ENCODE assay signal across 14 cellular contexts in the genomic region with DNA sequence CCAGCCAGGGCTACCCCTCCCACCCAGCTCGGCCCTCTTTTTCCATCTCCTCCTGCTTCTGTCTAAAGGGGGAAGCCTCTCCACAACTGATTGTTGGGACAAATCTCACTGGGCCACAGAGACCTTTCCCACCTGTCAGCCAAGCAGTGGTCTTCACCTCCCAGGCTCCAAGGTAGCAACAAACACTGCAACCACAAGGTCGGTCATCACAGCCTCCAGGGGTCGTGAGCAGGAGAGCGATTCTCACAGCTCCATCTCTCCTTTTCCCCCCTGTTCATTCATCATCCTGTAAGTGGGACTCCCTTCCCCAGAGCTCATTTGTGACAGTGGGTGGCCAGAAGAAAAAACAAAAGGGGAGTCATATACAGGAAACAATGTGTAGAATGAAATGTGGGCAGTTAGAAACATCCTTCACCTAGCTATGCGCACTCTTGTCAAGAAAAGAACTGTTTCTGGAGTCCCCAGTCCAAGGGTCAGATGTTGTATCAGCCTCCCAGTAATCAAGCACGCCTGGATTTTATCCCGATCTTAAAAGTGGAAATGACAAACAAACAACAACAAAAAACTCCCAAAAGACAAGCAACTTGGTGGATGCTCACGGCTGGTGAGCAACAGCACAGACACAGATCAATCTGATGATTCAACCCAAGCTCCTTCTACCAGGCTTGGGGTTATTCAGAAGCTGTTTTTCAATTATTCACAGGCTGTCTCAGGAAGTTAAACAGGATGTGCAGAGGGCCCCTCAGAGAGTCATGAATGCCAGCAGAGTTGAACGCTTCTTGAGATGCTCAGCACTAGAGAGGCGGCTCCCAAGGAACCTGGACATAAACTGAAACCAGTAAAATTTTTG. TPM values are rescaled to one million over a fixed set of nuclear protein-coding genes. Genes with fewer than 3 reads are reported as not detected.
A peak's percentile ranks its signal among the peaks of the same experiment; 100 is the strongest.
DNase-seq lines count a peak whose midpoint lies in the region; ATAC-seq and TF ChIP-seq lines count a peak whose summit lies in the region.
"Had no signal": no experiment of that assay in that cellular context is flagged by ENCODE, and none has a peak within 500 bp of the region (broad histone marks: within the 10 kb centered on the region; RNA-seq: fewer than 3 reads in every experiment).

No MANE protein-coding gene starts in this region.

- intact Hi-C loops in CD4-positive, alpha-beta T cell (cut with DNase I, micrococcal nuclease), result no loop called here
- intact Hi-C loops in OCI-LY7 (cut with micrococcal nuclease; ENCODE audit: unreplicated experiment) (no loop called here), ovary (cut with DNase I) (no loop called here)

- no peaks in the 10 kb centered on the region for H3K27me3 Mint-ChIP-seq in CD4-positive, alpha-beta T cell
- H3K27me3 Mint-ChIP-seq in activated T-cell treated with anti-CD3 and anti-CD28 coated beads, Interleukin-2, amount 50 U/mL, for 4 hours (ENCODE audit: low read depth), result peaks cover 6% of the 10 kb centered on the region
- peaks cover 24% of the 10 kb centered on the region for H3K27me3 Mint-ChIP-seq in H9 (ENCODE audit: low read depth)

- peak; percentile 95 for ATAC-seq in CD4-positive, alpha-beta T cell (ENCODE audit: poor library complexity)
- peak; percentile 96 to 98 for ATAC-seq in activated T-cell treated with anti-CD3 and anti-CD28 coated beads, Interleukin-2, amount 50 U/mL, for 4 hours

- H3K4me2 ChIP-seq in OCI-LY7 (ENCODE audit: low read length) (peak overlapping the region; percentile 17), mesenchymal stem cell (ENCODE audit: low read length, poor library complexity, severe bottlenecking) (no peak overlapping the region), H9 (ENCODE audit: insufficient read depth, insufficient read length, low read length) (no peak overlapping the region)
- H3K4me2 ChIP-seq: hepatocyte had no signal

- H2BK120ac ChIP-seq in mesenchymal stem cell (ENCODE audit: low read depth, low read length) (no peak overlapping the region), H9 (ENCODE audit: low read depth, low read length, poor library complexity, severe bottlenecking) (no peak overlapping the region)

- no peak overlapping the region for H4K5ac ChIP-seq in H9 (ENCODE audit: insufficient read length, low read depth, low read length)

- no peak overlapping the region for H3K56ac ChIP-seq in H9 (ENCODE audit: insufficient read length, low read depth, low read length)

- no peak for TF ChIP-seq POLR2A in ovary (IDR thresholded peaks at IDR 0.05)

- H2BK12ac ChIP-seq in mesenchymal stem cell (ENCODE audit: low read length in 2 of 2) (no peak overlapping the region), H9 (ENCODE audit: insufficient read length, low read depth, low read length) (no peak overlapping the region)

- H3K4me3 Mint-ChIP-seq in CD4-positive, alpha-beta T cell, result peak overlapping the region; percentile 78
- peak overlapping the region; percentile 35 for H3K4me3 Mint-ChIP-seq in activated T-cell treated with anti-CD3 and anti-CD28 coated beads, Interleukin-2, amount 50 U/mL, for 4 hours
- H3K4me3 Mint-ChIP-seq in H9, result no peak overlapping the region
- H3K4me3 Mint-ChIP-seq: mesothelial cell of epicardium had no signal

- no TSS peak for BruUV-seq in OCI-LY7 (replicated peaks; lab: Mats Ljungman, UMichigan)

- H3K79me2 ChIP-seq in OCI-LY7 (ENCODE audit: insufficient read depth, low read depth, low read length) (no peaks in the 10 kb centered on the region), H9 (ENCODE audit: insufficient read depth, low read length) (no peaks in the 10 kb centered on the region)
- H3K79me2 ChIP-seq: hepatocyte had no signal

- no peaks in the 10 kb centered on the region for H3K9me3 Mint-ChIP-seq in CD4-positive, alpha-beta T cell
- H3K9me3 Mint-ChIP-seq in activated T-cell treated with anti-CD3 and anti-CD28 coated beads, Interleukin-2, amount 50 U/mL, for 4 hours, result no peaks in the 10 kb centered on the region
- H3K9me3 Mint-ChIP-seq in H9, result no peaks in the 10 kb centered on the region
- H3K9me3 Mint-ChIP-seq: mesothelial cell of epicardium had no signal

- H3K14ac ChIP-seq in mesenchymal stem cell (ENCODE audit: low read length in 2 of 2) (no peak overlapping the region), H9 (ENCODE audit: insufficient read depth, low read length) (no peak overlapping the region)

- H3K23me2 ChIP-seq in H9 (ENCODE audit: insufficient read length, low read depth, low read length, poor library complexity, severe bottlenecking), result no peaks in the 10 kb centered on the region

- H3K36me3 ChIP-seq in OCI-LY7 (ENCODE audit: insufficient read depth, low read length) (no peaks in the 10 kb centered on the region), mesenchymal stem cell (ENCODE audit: control insufficient read depth in 1 of 2, insufficient read depth in 2 of 2, low read depth in 1 of 2, low read length in 2 of 2) (no peaks in the 10 kb centered on the region), ovary (no peaks in the 10 kb centered on the region)
- H3K36me3 ChIP-seq: BE2C had no signal

- TF ChIP-seq CTCF in CD4-positive, alpha-beta T cell (IDR thresholded peaks at IDR 0.05), result no peak
- TF ChIP-seq CTCF in OCI-LY7 (conservative IDR thresholded peaks at IDR 0.05; ENCODE audit: low read length), result no peak
- TF ChIP-seq CTCF in H9 (conservative IDR thresholded peaks at IDR 0.05), result no peak
- TF ChIP-seq CTCF in ovary (IDR thresholded peaks at IDR 0.05), result no peak

- H2AK5ac ChIP-seq in mesenchymal stem cell (ENCODE audit: low read length, severe bottlenecking) (no peak overlapping the region), H9 (ENCODE audit: insufficient read length, low read length) (no peak overlapping the region)

- H3K27ac ChIP-seq in CD4-positive, alpha-beta T cell (ENCODE audit: low read depth, low read length), result peak overlapping the region; percentile 46
- H3K27ac ChIP-seq in OCI-LY7 (ENCODE audit: low read depth, low read length, poor library complexity, severe bottlenecking) (no peak overlapping the region), mesenchymal stem cell (ENCODE audit: low read length, poor library complexity, severe bottlenecking) (no peak overlapping the region), H9 (ENCODE audit: insufficient read length, low read depth, low read length) (no peak overlapping the region), ovary (no peak overlapping the region)
- H3K27ac ChIP-seq: dorsolateral prefrontal cortex, hepatocyte had no signal

- H3K4me1 Mint-ChIP-seq in CD4-positive, alpha-beta T cell (ENCODE audit: low read depth), result peaks cover 37% of the 10 kb centered on the region
- H3K4me1 Mint-ChIP-seq in activated T-cell treated with anti-CD3 and anti-CD28 coated beads, Interleukin-2, amount 50 U/mL, for 4 hours (ENCODE audit: low read depth), result peaks cover 38% of the 10 kb centered on the region
- peaks cover 16 to 28% of the 10 kb centered on the region in 2 experiments for H3K4me1 Mint-ChIP-seq in H9

- H3K27ac Mint-ChIP-seq in CD4-positive, alpha-beta T cell, result peak overlapping the region; percentile 94
- H3K27ac Mint-ChIP-seq in H9, result no peak overlapping the region; a peak in 1 of 7 replicates
- H3K27ac Mint-ChIP-seq: mesothelial cell of epicardium had no signal

- no peak overlapping the region for H2BK15ac ChIP-seq in mesenchymal stem cell (ENCODE audit: low read depth, poor library complexity, severe bottlenecking)
- no peak overlapping the region for H2BK15ac ChIP-seq in H9 (ENCODE audit: low read depth, low read length)

- H3K18ac ChIP-seq in mesenchymal stem cell (ENCODE audit: low read depth in 1 of 2, low read length in 2 of 2) (no peak overlapping the region), H9 (ENCODE audit: insufficient read length, low read depth, low read length) (no peak overlapping the region)

- H4K20me1 ChIP-seq in OCI-LY7 (ENCODE audit: insufficient read depth, low read length) (no peaks in the 10 kb centered on the region), H9 (ENCODE audit: control insufficient read depth, insufficient read depth, insufficient read length) (no peaks in the 10 kb centered on the region)

- POLR2A ChIA-PET in CD4-positive, alpha-beta T cell (lab: Charles Lee), result interaction anchor here (1.0 to 2.0 kb wide), 12 partner anchors 9 to 172 kb away, joined by 3 to 22 read pairs (median 4); no protein-coding TSS in a partner anchor
- POLR2A ChIA-PET in OCI-LY7 (lab: Charles Lee), result interaction anchor here (0.5 kb wide), 1 partner anchor 1520 kb away, joined by 3 read pairs; no protein-coding TSS in a partner anchor

- DNase-seq in CD4-positive, alpha-beta T cell, result peak in 8 of 10 experiments; percentile 7 to 52 (median 32)
- peak; percentile 45 for DNase-seq in OCI-LY7 (ENCODE audit: low spot score)
- peak; percentile 17 for DNase-seq in activated T-cell treated with anti-CD3 and anti-CD28 coated beads, Interleukin-2, amount 50 U/mL, for 4 hours
- peak; percentile 18 for DNase-seq in mesenchymal stem cell
- DNase-seq in H9, result no peak
- DNase-seq in ovary, result no peak
- DNase-seq in glomerular visceral epithelial cell (ENCODE audit: extremely low spot score), result no peak
- DNase-seq in iPS-NIHi7 (ENCODE audit: extremely low spot score), result no peak
- DNase-seq: BE2C, dorsolateral prefrontal cortex, NCI-H2081, SHP77 had no signal

- H4K8ac ChIP-seq in mesenchymal stem cell (ENCODE audit: low read length) (no peak overlapping the region), H9 (replicated peaks; ENCODE audit: insufficient read length, low read depth, low read length) (no peak overlapping the region)

- H2BK5ac ChIP-seq in mesenchymal stem cell (ENCODE audit: low read depth, low read length, poor library complexity, severe bottlenecking) (no peak overlapping the region), H9 (ENCODE audit: insufficient read length, low read length) (no peak overlapping the region)

- no peaks in the 10 kb centered on the region for H3K9me2 ChIP-seq in OCI-LY7 (ENCODE audit: insufficient read depth, low read length)

- H3K9ac ChIP-seq in mesenchymal stem cell (ENCODE audit: low read length) (no peak overlapping the region), H9 (ENCODE audit: extremely low read depth, insufficient read length, low read length) (no peak overlapping the region)

- H3K36me3 Mint-ChIP-seq in CD4-positive, alpha-beta T cell (ENCODE audit: low read depth), result no peaks in the 10 kb centered on the region
- H3K36me3 Mint-ChIP-seq in activated T-cell treated with anti-CD3 and anti-CD28 coated beads, Interleukin-2, amount 50 U/mL, for 4 hours (ENCODE audit: insufficient read depth), result no peaks in the 10 kb centered on the region
- H3K36me3 Mint-ChIP-seq in H9 (ENCODE audit: insufficient read depth in 1 of 3, low read depth in 3 of 3), result no peaks in the 10 kb centered on the region
- H3K36me3 Mint-ChIP-seq: mesothelial cell of epicardium had no signal

- H3K23ac ChIP-seq in mesenchymal stem cell (ENCODE audit: low read length in 2 of 2), result no peak overlapping the region
- no peak overlapping the region for H3K23ac ChIP-seq in H9 (ENCODE audit: insufficient read length, low read depth, low read length)

- no peak overlapping the region for H3T11ph ChIP-seq in H9 (ENCODE audit: low read length)

- H3K27me3 ChIP-seq in CD4-positive, alpha-beta T cell (ENCODE audit: control insufficient read depth, insufficient read depth, low read length), result no peaks in the 10 kb centered on the region
- H3K27me3 ChIP-seq in mesenchymal stem cell (ENCODE audit: control insufficient read depth in 1 of 2, insufficient read depth in 1 of 2, low read length in 2 of 2), result peaks cover 12 to 54% of the 10 kb centered on the region in 2 experiments
- no peaks in the 10 kb centered on the region for H3K27me3 ChIP-seq in H9 (ENCODE audit: insufficient read depth, low read length)
- H3K27me3 ChIP-seq in ovary, result no peaks in the 10 kb centered on the region
- H3K27me3 ChIP-seq: BE2C had no signal

- H2BK20ac ChIP-seq in H9 (ENCODE audit: low read depth, low read length, poor library complexity, severe bottlenecking), result no peak overlapping the region

- no peaks in the 10 kb centered on the region for H3K9me3 ChIP-seq in CD4-positive, alpha-beta T cell (ENCODE audit: control insufficient read depth, low read length)
- H3K9me3 ChIP-seq in OCI-LY7 (ENCODE audit: low read length) (no peaks in the 10 kb centered on the region), mesenchymal stem cell (ENCODE audit: control insufficient read depth, low read length) (no peaks in the 10 kb centered on the region), H9 (ENCODE audit: control insufficient read depth, low read depth, low read length) (no peaks in the 10 kb centered on the region), ovary (no peaks in the 10 kb centered on the region)
- H3K9me3 ChIP-seq: BE2C had no signal

- no peak overlapping the region for H3K4me3 ChIP-seq in OCI-LY7 (ENCODE audit: low read depth, low read length, poor library complexity, severe bottlenecking)
- no peak overlapping the region for H3K4me3 ChIP-seq in mesenchymal stem cell (ENCODE audit: insufficient read depth in 1 of 2, low read depth in 1 of 2, low read length in 2 of 2)
- no peak overlapping the region for H3K4me3 ChIP-seq in ovary
- H3K4me3 ChIP-seq: dorsolateral prefrontal cortex, hepatocyte had no signal

- no peak for TF ChIP-seq EP300 in ovary (IDR thresholded peaks at IDR 0.05)

- no peak overlapping the region for H4K91ac ChIP-seq in mesenchymal stem cell (ENCODE audit: low read length)
- no peak overlapping the region for H4K91ac ChIP-seq in H9 (ENCODE audit: insufficient read length, low read depth, low read length)

- H3K4ac ChIP-seq in mesenchymal stem cell (ENCODE audit: low read depth in 1 of 2, low read length in 2 of 2) (no peak overlapping the region), H9 (ENCODE audit: low read depth, low read length) (no peak overlapping the region)

- 39% methylated on average over 10 of the region's 10 CpGs for WGBS in mesenchymal stem cell
- WGBS in H9 (ENCODE audit: extremely low coverage, insufficient read length, low lambda C conversion rate), result no CpG with 5 or more reads among the region's 10 CpGs
- WGBS in ovary, 3 donors, result 43 to 60% (median 43%) methylated on average over 10 of the region's 10 CpGs

- H3K4me1 ChIP-seq in OCI-LY7 (ENCODE audit: insufficient read depth, low read length, poor library complexity, severe bottlenecking), result peaks cover 14% of the 10 kb centered on the region
- peaks cover 1% of the 10 kb centered on the region for H3K4me1 ChIP-seq in mesenchymal stem cell (ENCODE audit: control insufficient read depth, insufficient read depth, low read depth, low read length)
- H3K4me1 ChIP-seq in H9 (ENCODE audit: insufficient read depth, low read length), result no peaks in the 10 kb centered on the region; the same call in 1 of the 2 replicates
- no peaks in the 10 kb centered on the region for H3K4me1 ChIP-seq in ovary (ENCODE audit: insufficient read depth)
- H3K4me1 ChIP-seq: BE2C had no signal

- H2AFZ ChIP-seq in OCI-LY7 (ENCODE audit: low read length), result peak overlapping the region; percentile 48; the same call in 1 of the 2 replicates
- no peak overlapping the region for H2AFZ ChIP-seq in mesenchymal stem cell (ENCODE audit: low read depth, low read length)
- no peak overlapping the region for H2AFZ ChIP-seq in H9 (ENCODE audit: low read length)
- H2AFZ ChIP-seq: hepatocyte had no signal

- CTCF ChIA-PET in CD4-positive, alpha-beta T cell (lab: Charles Lee), result no interaction called here
- CTCF ChIA-PET in OCI-LY7 (lab: Charles Lee; ENCODE audit: unreplicated experiment), result no interaction called here

- H3K79me1 ChIP-seq in mesenchymal stem cell (replicated peaks; ENCODE audit: low read length, poor library complexity, severe bottlenecking), result no peaks in the 10 kb centered on the region
- H3K79me1 ChIP-seq in H9 (ENCODE audit: insufficient read depth, low read depth, low read length, poor library complexity, severe bottlenecking), result no peaks in the 10 kb centered on the region

RNA-seq across cellular contexts. Expression of a gene that starts 22.4 kb away (rescaled TPM):
- total RNA-seq in CD4-positive, alpha-beta T cell, result not detected
- not detected in 2 replicates for total RNA-seq in OCI-LY7 (2014; rRNA removed; shearing (Covaris generic))
- not detected in 2 replicates for total RNA-seq in OCI-LY7 (2022)
- not detected for total RNA-seq in activated T-cell treated with anti-CD3 and anti-CD28 coated beads, Interleukin-2, amount 50 U/mL, for 4 hours
- 0.06 TPM for polyA plus RNA-seq in mesenchymal stem cell (2013, experiment 1 of 2)
- polyA plus RNA-seq in mesenchymal stem cell (2013, experiment 2 of 2), result not detected
- not detected in 2 replicates for total RNA-seq in H9 (2021)
- total RNA-seq in ovary, result not detected
- polyA plus RNA-seq in ovary, result not detected
- total RNA-seq: hepatocyte, mesothelial cell of epicardium had no signal
- polyA plus RNA-seq: hepatocyte had no signal

Comparison
In these comparisons a context has a peak if more than half of its experiments do, and no peak if none do; other contexts are left out.
1. DNase-seq: peak in CD4-positive, alpha-beta T cell (8 of 10), OCI-LY7 (single experiment), activated T-cell treated with anti-CD3 and anti-CD28 coated beads, Interleukin-2, amount 50 U/mL, for 4 hours (single experiment) and mesenchymal stem cell (single experiment); none in H9 (single experiment), ovary (0 of 5), glomerular visceral epithelial cell (single experiment) and iPS-NIHi7 (single experiment).
2. H3K4me3 Mint-ChIP-seq: peak in CD4-positive, alpha-beta T cell (single experiment) and activated T-cell treated with anti-CD3 and anti-CD28 coated beads, Interleukin-2, amount 50 U/mL, for 4 hours (single experiment); none in H9 (0 of 2).